ENCODE assay signal across 9 cellular contexts in the genomic region with DNA sequence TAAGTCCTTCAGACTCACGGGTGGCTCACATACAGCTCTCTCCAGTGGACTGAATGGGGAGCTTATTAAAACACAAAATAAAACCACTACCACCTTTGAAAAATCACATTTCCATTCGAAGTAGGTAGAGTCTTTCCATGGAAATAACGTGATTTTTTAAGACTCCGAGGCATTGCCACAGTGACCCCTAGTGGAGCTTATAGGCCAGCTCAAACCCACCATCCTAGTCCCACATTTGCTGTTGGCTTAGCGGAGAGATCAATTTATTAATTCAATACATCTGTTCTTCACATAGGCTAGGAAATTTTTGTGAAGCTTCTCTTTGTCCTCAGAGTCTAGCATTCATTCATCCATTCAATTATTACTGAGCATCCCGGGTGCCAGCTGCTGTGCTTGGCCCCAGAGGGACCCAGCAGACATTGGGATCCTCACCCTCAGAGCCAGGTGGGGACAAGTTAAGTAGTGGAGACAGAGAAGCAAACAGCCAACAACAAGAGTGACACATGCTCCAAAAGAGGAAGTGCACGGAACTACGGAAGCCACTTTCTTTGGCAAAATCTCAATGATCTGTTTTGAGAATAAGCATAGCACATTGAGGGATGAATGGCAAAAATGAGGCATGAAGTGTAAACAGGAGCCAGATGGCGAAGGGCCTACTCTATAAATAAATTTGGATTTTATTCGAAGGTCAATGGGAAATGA. TPM values are rescaled to one million over a fixed set of nuclear protein-coding genes. Genes with fewer than 3 reads are reported as not detected.
DNase-seq lines count a peak whose midpoint lies in the region; ATAC-seq and TF ChIP-seq lines count a peak whose summit lies in the region.
"Had no signal": no experiment of that assay in that cellular context is flagged by ENCODE, and none has a peak within 500 bp of the region (broad histone marks: within the 10 kb centered on the region; RNA-seq: fewer than 3 reads in every experiment).

No MANE protein-coding gene starts in this region.

- H3K9me3 ChIP-seq in DND-41 (ENCODE audit: insufficient read depth, low read length, severe bottlenecking), result peaks cover 3% of the 10 kb centered on the region
- peaks cover 10% of the 10 kb centered on the region; the same call in 1 of the 2 replicates for H3K9me3 ChIP-seq in SU-DHL-6 (ENCODE audit: insufficient read depth, low read length)
- H3K9me3 ChIP-seq in sigmoid colon, result peaks cover 0 to under 1% (median 0%) of the 10 kb centered on the region in 4 donors
- H3K9me3 ChIP-seq: SJCRH30 had no signal

- DNase-seq in DND-41, result peak; percentile 34
- DNase-seq in KG1 (lab: John Stamatoyannopoulos, UW), result peak; percentile 47
- DNase-seq in fibroblast of mammary gland (ENCODE audit: low read depth), result peak; percentile 82
- DNase-seq in sigmoid colon, result no peak
- DNase-seq in ecto neural progenitor cell (ENCODE audit: low spot score), result no peak

- H3K79me2 ChIP-seq in DND-41 (ENCODE audit: insufficient read depth, low read length), result no peaks in the 10 kb centered on the region
- H3K79me2 ChIP-seq in SU-DHL-6 (ENCODE audit: insufficient read depth, low read length), result no peaks in the 10 kb centered on the region

- intact Hi-C loops in sigmoid colon (cut with DNase I), result loop anchor here (1.0 kb wide), 1 partner anchor 65 kb away; no protein-coding TSS in a partner anchor

- no peaks in the 10 kb centered on the region for H3K4me1 ChIP-seq in DND-41 (ENCODE audit: insufficient read depth, low read length)
- peaks cover 0 to 55% (median 47%) of the 10 kb centered on the region in 4 donors for H3K4me1 ChIP-seq in sigmoid colon

- H3K36me3 ChIP-seq in DND-41 (ENCODE audit: insufficient read depth, low read length) (no peaks in the 10 kb centered on the region), SU-DHL-6 (ENCODE audit: low read length) (no peaks in the 10 kb centered on the region; the same call in 1 of the 2 replicates), sigmoid colon (no peaks in the 10 kb centered on the region)
- H3K36me3 ChIP-seq: SJCRH30 had no signal

- H3K27me3 ChIP-seq in DND-41 (ENCODE audit: insufficient read depth, low read length, poor library complexity) (peaks cover 2% of the 10 kb centered on the region), SU-DHL-6 (ENCODE audit: low read length) (no peaks in the 10 kb centered on the region), sigmoid colon (no peaks in the 10 kb centered on the region)
- H3K27me3 ChIP-seq: SJCRH30 had no signal

- H3K4me2 ChIP-seq in DND-41 (ENCODE audit: insufficient read depth, low read length), result no peak overlapping the region
- no peak overlapping the region for H3K4me2 ChIP-seq in SU-DHL-6 (ENCODE audit: low read depth, low read length, poor library complexity, severe bottlenecking)

- H3F3A ChIP-seq in SU-DHL-6 (ENCODE audit: insufficient read depth), result no peaks in the 10 kb centered on the region

- peak; percentile 81 for TF ChIP-seq CTCF in DND-41 (IDR thresholded peaks at IDR 0.05; ENCODE audit: borderline replicate concordance, extremely low read depth, low read length, poor library complexity, severe bottlenecking)
- peak; percentile 85 for TF ChIP-seq CTCF in SU-DHL-6 (IDR thresholded peaks at IDR 0.05; ENCODE audit: insufficient read depth, low read length, poor library complexity, severe bottlenecking)
- peak; percentile 81 for TF ChIP-seq CTCF in fibroblast of mammary gland (conservative IDR thresholded peaks at IDR 0.05; ENCODE audit: control insufficient read depth, insufficient read depth, low read depth, low read length)
- peak in 2 of 4 experiments; percentile 10 to 43 for TF ChIP-seq CTCF in sigmoid colon (IDR thresholded peaks at IDR 0.05)

- H3K9ac ChIP-seq in DND-41 (ENCODE audit: low read depth, low read length), result no peak overlapping the region
- H3K9ac ChIP-seq in SU-DHL-6 (ENCODE audit: low read length), result no peak overlapping the region

- ATAC-seq in DND-41 (ENCODE audit: insufficient read depth, low read depth) (peak; percentile 58; the same call in 2 of the 3 replicates), GM19035 (IDR thresholded peaks at IDR 0.05; ENCODE audit: unreplicated experiment) (no peak), GM18873 (IDR thresholded peaks at IDR 0.05; ENCODE audit: low FRiP score, unreplicated experiment) (no peak)

- H4K20me1 ChIP-seq in DND-41 (ENCODE audit: insufficient read depth, low read length) (no peaks in the 10 kb centered on the region), SU-DHL-6 (ENCODE audit: low read depth, low read length) (no peaks in the 10 kb centered on the region)

- H3K9me2 ChIP-seq in SU-DHL-6 (replicated peaks; ENCODE audit: insufficient read depth, low read length), result no peaks in the 10 kb centered on the region

- TF ChIP-seq EP300 in sigmoid colon (IDR thresholded peaks at IDR 0.05), result no peak

- H3K27ac ChIP-seq in DND-41 (ENCODE audit: low read length) (no peak overlapping the region), SU-DHL-6 (ENCODE audit: low read depth, low read length) (no peak overlapping the region), sigmoid colon (peak overlapping the region; percentile 5 to 62 (median 36))
- H3K27ac ChIP-seq: SJCRH30 had no signal

- no peak for TF ChIP-seq POLR2A in sigmoid colon (IDR thresholded peaks at IDR 0.05)

- 40 to 64% methylated on average over 10 of the region's 10 CpGs for WGBS in sigmoid colon, 2 donors

- H2AFZ ChIP-seq in DND-41 (ENCODE audit: low read depth, low read length) (no peak overlapping the region), SU-DHL-6 (ENCODE audit: low read depth, low read length, severe bottlenecking) (peak overlapping the region; percentile 3)

- H3K4me3 ChIP-seq in DND-41 (ENCODE audit: low read depth in 1 of 2, low read length in 2 of 2), result no peak overlapping the region
- no peak overlapping the region for H3K4me3 ChIP-seq in SU-DHL-6 (ENCODE audit: insufficient read depth, low read length, poor library complexity, severe bottlenecking)
- no peak overlapping the region for H3K4me3 ChIP-seq in fibroblast of mammary gland (ENCODE audit: control insufficient read depth, low read depth, low read length)
- H3K4me3 ChIP-seq in sigmoid colon, result no peak overlapping the region
- H3K4me3 ChIP-seq: SJCRH30 had no signal

RNA-seq across cellular contexts. Expression of a gene that starts 10.2 kb away (rescaled TPM):
- 10 to 100 TPM in 1 of 4 donors, 1 to 10 TPM in 2, under 1 TPM in 1; 0.82 to 11.9 (median 1.4) TPM for total RNA-seq in sigmoid colon
- under 1 TPM in 1 of 3 donors, not detected in 2; 0.29 TPM for polyA plus RNA-seq in sigmoid colon
- total RNA-seq: SJCRH30 had no signal

Comparison
In these comparisons a context has a peak if more than half of its experiments do, and no peak if none do; other contexts are left out.
1. DNase-seq: peak in DND-41 (single experiment), KG1 (single experiment) and fibroblast of mammary gland (single experiment); none in sigmoid colon (single experiment) and ecto neural progenitor cell (single experiment).
2. H3K27ac ChIP-seq: peak in sigmoid colon (4 of 4); none in DND-41 (single experiment) and SU-DHL-6 (single experiment).